ENCODE assay signal across 1 cellular context in the genomic region with DNA sequence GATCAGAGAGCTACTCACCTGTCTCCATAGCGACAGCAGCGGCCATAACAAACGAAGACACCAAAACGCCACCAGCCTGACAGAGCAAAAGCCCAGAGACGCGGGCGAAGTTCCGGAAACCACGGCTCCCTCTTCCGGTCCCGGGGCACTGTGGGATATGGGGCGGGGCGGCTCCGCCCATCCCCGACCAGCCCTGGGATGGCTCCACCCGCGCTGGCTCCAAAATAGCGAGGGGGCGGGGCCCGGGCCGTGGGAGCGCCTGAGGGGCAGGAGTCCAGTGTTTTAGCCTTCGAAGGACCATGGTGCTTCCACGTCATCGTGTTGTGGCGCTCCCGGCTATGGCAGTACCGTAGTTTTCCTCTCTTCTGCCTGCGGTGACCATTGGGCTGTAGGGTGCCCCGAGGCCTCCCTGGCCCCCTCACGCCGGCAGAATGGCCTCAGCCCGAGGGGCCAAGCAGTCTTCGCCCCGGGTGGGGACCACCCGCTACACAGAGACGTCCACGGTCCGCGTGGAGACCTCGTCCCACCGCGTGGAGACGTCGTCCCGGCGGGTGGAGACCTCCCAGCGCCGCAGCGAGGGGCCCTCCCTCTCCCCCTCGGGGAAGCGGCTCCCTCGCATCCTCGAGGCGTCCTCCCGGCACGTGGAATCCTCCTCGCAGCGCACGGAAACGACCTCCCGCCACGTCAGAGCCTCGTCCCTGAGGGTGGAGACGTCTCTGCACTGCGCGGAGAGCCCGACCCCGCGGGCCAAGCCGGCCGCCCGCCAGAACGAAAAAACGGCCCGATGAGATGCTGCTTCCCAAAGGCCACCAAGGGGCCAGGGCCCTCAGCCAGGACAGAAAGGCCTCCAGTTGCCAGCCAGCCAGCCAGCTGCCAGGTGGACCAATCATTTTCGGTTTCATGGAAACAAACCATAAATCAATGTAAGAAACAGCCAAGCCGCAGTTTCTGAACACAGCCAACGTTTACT.
A peak's percentile ranks its signal among the peaks of the same experiment; 100 is the strongest.
TF ChIP-seq lines count a peak whose summit lies in the region.

TSS of gene C17orf100 (plus strand) at position 280 of the 970 bp plus-strand sequence. CDS start at position 432, 152 bp downstream.
TSS of gene MED31 (minus strand) at position 123 of the 970 bp plus-strand sequence. CDS start at position 46, 77 bp downstream.

TF ChIP-seq in HEK293, 187 proteins besides CTCF, POLR2A, EP300 and RAD21 (continued from another document and continues in another):
- TF ChIP-seq, protein P1, sequence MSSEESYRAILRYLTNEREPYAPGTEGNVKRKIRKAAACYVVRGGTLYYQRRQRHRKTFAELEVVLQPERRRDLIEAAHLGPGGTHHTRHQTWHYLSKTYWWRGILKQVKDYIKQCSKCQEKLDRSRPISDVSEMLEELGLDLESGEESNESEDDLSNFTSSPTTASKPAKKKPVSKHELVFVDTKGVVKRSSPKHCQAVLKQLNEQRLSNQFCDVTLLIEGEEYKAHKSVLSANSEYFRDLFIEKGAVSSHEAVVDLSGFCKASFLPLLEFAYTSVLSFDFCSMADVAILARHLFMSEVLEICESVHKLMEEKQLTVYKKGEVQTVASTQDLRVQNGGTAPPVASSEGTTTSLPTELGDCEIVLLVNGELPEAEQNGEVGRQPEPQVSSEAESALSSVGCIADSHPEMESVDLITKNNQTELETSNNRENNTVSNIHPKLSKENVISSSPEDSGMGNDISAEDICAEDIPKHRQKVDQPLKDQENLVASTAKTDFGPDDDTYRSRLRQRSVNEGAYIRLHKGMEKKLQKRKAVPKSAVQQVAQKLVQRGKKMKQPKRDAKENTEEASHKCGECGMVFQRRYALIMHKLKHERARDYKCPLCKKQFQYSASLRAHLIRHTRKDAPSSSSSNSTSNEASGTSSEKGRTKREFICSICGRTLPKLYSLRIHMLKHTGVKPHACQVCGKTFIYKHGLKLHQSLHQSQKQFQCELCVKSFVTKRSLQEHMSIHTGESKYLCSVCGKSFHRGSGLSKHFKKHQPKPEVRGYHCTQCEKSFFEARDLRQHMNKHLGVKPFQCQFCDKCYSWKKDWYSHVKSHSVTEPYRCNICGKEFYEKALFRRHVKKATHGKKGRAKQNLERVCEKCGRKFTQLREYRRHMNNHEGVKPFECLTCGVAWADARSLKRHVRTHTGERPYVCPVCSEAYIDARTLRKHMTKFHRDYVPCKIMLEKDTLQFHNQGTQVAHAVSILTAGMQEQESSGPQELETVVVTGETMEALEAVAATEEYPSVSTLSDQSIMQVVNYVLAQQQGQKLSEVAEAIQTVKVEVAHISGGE (tag by site-specific recombination; conservative IDR thresholded peaks at IDR 0.05; ENCODE audit: low read depth) = peak; percentile 84
- TF ChIP-seq ZSCAN4 (tag by site-specific recombination; IDR thresholded peaks at IDR 0.05) (0 out of 2 replicates have a peak, but pooled peaks have one; percentile 18), ZNF670 (tag by site-specific recombination; IDR thresholded peaks at IDR 0.05; ENCODE audit: low read depth) (no peak), ZNF157 (tag by site-specific recombination; IDR thresholded peaks at IDR 0.05) (0 out of 2 replicates have a peak, but pooled peaks have one; percentile 25), ZFHX2 (tag by site-specific recombination; conservative IDR thresholded peaks at IDR 0.05) (peak; percentile 36), ZBTB10 (tag by site-specific recombination; IDR thresholded peaks at IDR 0.05) (peak; percentile 78), ZNF585B (tag by site-specific recombination; IDR thresholded peaks at IDR 0.05) (no peak), ZNF843 (tag by site-specific recombination; IDR thresholded peaks at IDR 0.05) (peak; percentile 64; the same call in 1 of the 2 replicates), ZFP69B (tag by site-specific recombination; IDR thresholded peaks at IDR 0.05) (peak; percentile 92), ZNF600 (tag by site-specific recombination; IDR thresholded peaks at IDR 0.05) (peak; percentile 48; the same call in 1 of the 2 replicates), RBAK (tag by site-specific recombination; IDR thresholded peaks at IDR 0.05) (no peak), KLF8 (tag by site-specific recombination; IDR thresholded peaks at IDR 0.05) (peak; percentile 95), ZNF169 (tag by site-specific recombination; IDR thresholded peaks at IDR 0.05) (0 out of 2 replicates have a peak, but pooled peaks have one; percentile 28), KLF16 (tag by site-specific recombination; IDR thresholded peaks at IDR 0.05) (peak; percentile 69), HOXC10 (CRISPR knock-in tag; IDR thresholded peaks at IDR 0.05) (no peak; the same call in 1 of the 2 replicates), GLI4 (tag by site-specific recombination; IDR thresholded peaks at IDR 0.05) (0 out of 2 replicates have a peak, but pooled peaks have one; percentile 70), GLIS2 (tag by site-specific recombination; IDR thresholded peaks at IDR 0.05) (peak; percentile 99), ZNF394 (tag by site-specific recombination; IDR thresholded peaks at IDR 0.05; ENCODE audit: borderline replicate concordance) (0 out of 2 replicates have a peak, but pooled peaks have one; percentile 18), ZBTB17 (tag by site-specific recombination; IDR thresholded peaks at IDR 0.05) (peak; percentile 22; the same call in 1 of the 2 replicates), ZNF423 (tag by site-specific recombination; IDR thresholded peaks at IDR 0.05) (peak; percentile 60; the same call in 1 of the 2 replicates), ZBTB26 (tag by site-specific recombination; optimal IDR thresholded peaks at IDR 0.05) (peak; percentile 52), ZBTB7A (tag by site-specific recombination; IDR thresholded peaks at IDR 0.05; ENCODE audit: low read depth) (peak; percentile 56; the same call in 1 of the 2 replicates), ZNF155 (tag by site-specific recombination; IDR thresholded peaks at IDR 0.05) (no peak), ZNF24 (tag by site-specific recombination; IDR thresholded peaks at IDR 0.05) (no peak), ZNF211 (tag by site-specific recombination; IDR thresholded peaks at IDR 0.05; ENCODE audit: low read depth) (no peak), MZF1 (tag by site-specific recombination; IDR thresholded peaks at IDR 0.05; ENCODE audit: borderline replicate concordance) (no peak; the same call in 1 of the 2 replicates), ZSCAN16 (tag by site-specific recombination; IDR thresholded peaks at IDR 0.05) (0 out of 2 replicates have a peak, but pooled peaks have one; percentile 49), ZNF266 (tag by site-specific recombination; IDR thresholded peaks at IDR 0.05; ENCODE audit: low read depth) (no peak), ZBTB20 (tag by site-specific recombination; IDR thresholded peaks at IDR 0.05) (peak; percentile 59; the same call in 1 of the 2 replicates), ZNF692 (tag by site-specific recombination; IDR thresholded peaks at IDR 0.05) (peak; percentile 94), ZBTB21 (tag by site-specific recombination; IDR thresholded peaks at IDR 0.05) (peak; percentile 69), PATZ1 (tag by site-specific recombination; IDR thresholded peaks at IDR 0.05) (peak; percentile 64), ZNF501 (tag by site-specific recombination; IDR thresholded peaks at IDR 0.05) (peak; percentile 59), ZFP41 (tag by site-specific recombination; IDR thresholded peaks at IDR 0.05; ENCODE audit: borderline replicate concordance) (no peak), ZNF132 (tag by site-specific recombination; IDR thresholded peaks at IDR 0.05; ENCODE audit: borderline replicate concordance) (no peak), SETDB1 (IDR thresholded peaks at IDR 0.05; ENCODE audit: insufficient read length, low read length) (peak; percentile 88), ZNF747 (tag by site-specific recombination; IDR thresholded peaks at IDR 0.05) (no peak), ZNF571 (tag by site-specific recombination; IDR thresholded peaks at IDR 0.05) (no peak), ZNF473 (tag by site-specific recombination; IDR thresholded peaks at IDR 0.05) (no peak), ZNF529 (tag by site-specific recombination; IDR thresholded peaks at IDR 0.05; ENCODE audit: insufficient replicate concordance) (no peak)
